ENCODE assay signal across 29 cellular contexts in genomic region chr1:63833346-63834065, GRCh38. TPM values are rescaled to one million over a fixed set of nuclear protein-coding genes. Genes with fewer than 3 reads are reported as not detected.
A peak's percentile ranks its signal among the peaks of the same experiment; 100 is the strongest.
DNase-seq lines count a peak whose midpoint lies in the region; ATAC-seq, FAIRE-seq and TF ChIP-seq lines count a peak whose summit lies in the region.
"Had no signal": no experiment of that assay in that cellular context is flagged by ENCODE, and none has a peak within 500 bp of the region (broad histone marks: within the 10 kb centered on the region; RNA-seq: fewer than 3 reads in every experiment).

No MANE protein-coding gene starts in this region.

- TF ChIP-seq CTCF in GM23338 (conservative IDR thresholded peaks at IDR 0.05; ENCODE audit: low read depth in 2 of 2) (no peak), astrocyte (IDR thresholded peaks at IDR 0.05; ENCODE audit: insufficient read depth, low read depth, low read length) (no peak), glutamatergic neuron (IDR thresholded peaks at IDR 0.05; ENCODE audit: partially characterized antibody, unreplicated experiment) (no peak), right atrium auricular region (IDR thresholded peaks at IDR 0.05) (no peak)

- no peak overlapping the region for H3K4me3 Mint-ChIP-seq in GM23338
- no peak overlapping the region for H3K4me3 Mint-ChIP-seq in astrocyte (ENCODE audit: unreplicated experiment)
- no peak overlapping the region for H3K4me3 Mint-ChIP-seq in glutamatergic neuron (ENCODE audit: unreplicated experiment)
- no peak overlapping the region for H3K4me3 Mint-ChIP-seq in stimulated activated naive B cell treated with anti-CD40 and anti-IgM and Interleukin-4, amounts not matched to agents 10 μg/mL and 1 μg/mL and 100 μg/mL, for 72 hours
- H3K4me3 Mint-ChIP-seq: activated CD4-positive, alpha-beta T cell treated with anti-CD3 and anti-CD28 coated beads for 36 hours; activated CD8-positive, alpha-beta T cell treated with anti-CD3 and anti-CD28 coated beads for 36 hours; activated naive CD4-positive, alpha-beta T cell treated with anti-CD3 and anti-CD28 coated beads, Interleukin-2, amount 50 U/mL, for 24 hours; naive B cell; stimulated activated memory B cell treated with anti-CD40 and anti-IgM and Interleukin-4, amounts not matched to agents 10 μg/mL and 1 μg/mL and 100 μg/mL, for 72 hours had no signal

- no peak overlapping the region for H3K4me3 ChIP-seq in GM23338
- H3K4me3 ChIP-seq in astrocyte (ENCODE audit: insufficient read depth, low read depth, low read length): no peak overlapping the region
- no peak overlapping the region for H3K4me3 ChIP-seq in right cardiac atrium (ENCODE audit: low read length)
- H3K4me3 ChIP-seq in right atrium auricular region: no peak overlapping the region

- H3K9me3 Mint-ChIP-seq in GM23338 (peaks cover 3% of the 10 kb centered on the region; the same call in 1 of the 3 replicates), astrocyte (ENCODE audit: unreplicated experiment) (no peaks in the 10 kb centered on the region), glutamatergic neuron (ENCODE audit: unreplicated experiment) (peaks cover 2% of the 10 kb centered on the region)
- H3K9me3 Mint-ChIP-seq in stimulated activated naive B cell treated with anti-CD40 and anti-IgM and Interleukin-4, amounts not matched to agents 10 μg/mL and 1 μg/mL and 100 μg/mL, for 72 hours: peaks cover 4 to 8% of the 10 kb centered on the region in 2 donors
- H3K9me3 Mint-ChIP-seq: activated CD8-positive, alpha-beta T cell treated with anti-CD3 and anti-CD28 coated beads for 36 hours; activated naive CD4-positive, alpha-beta T cell treated with anti-CD3 and anti-CD28 coated beads, Interleukin-2, amount 50 U/mL, for 24 hours; activated T-helper 2 cell treated with anti-CD3 and anti-CD28 coated beads, Interferon-gamma antibody, Interleukin-2, Interleukin-4, amounts not matched to agents 10 μg/mL and 5 μg/mL and 100 μg/mL, durations not matched to agents 14 hours and 24 hours and 36 hours; stimulated activated memory B cell treated with anti-CD40 and anti-IgM and Interleukin-4, amounts not matched to agents 10 μg/mL and 1 μg/mL and 100 μg/mL, for 72 hours had no signal

- peaks cover 2% of the 10 kb centered on the region for H3K27me3 Mint-ChIP-seq in GM23338 (ENCODE audit: insufficient read depth, low read depth, poor library complexity)
- H3K27me3 Mint-ChIP-seq in astrocyte (ENCODE audit: low read depth, unreplicated experiment): no peaks in the 10 kb centered on the region
- no peaks in the 10 kb centered on the region for H3K27me3 Mint-ChIP-seq in glutamatergic neuron (ENCODE audit: unreplicated experiment)
- H3K27me3 Mint-ChIP-seq in stimulated activated naive B cell treated with anti-CD40 and anti-IgM and Interleukin-4, amounts not matched to agents 10 μg/mL and 1 μg/mL and 100 μg/mL, for 72 hours: peaks cover 0 to 6% of the 10 kb centered on the region in 2 donors
- H3K27me3 Mint-ChIP-seq: naive B cell; stimulated activated memory B cell treated with anti-CD40 and anti-IgM and Interleukin-4, amounts not matched to agents 10 μg/mL and 1 μg/mL and 100 μg/mL, for 72 hours had no signal

- H3K79me2 ChIP-seq in GM23338 (replicated peaks; ENCODE audit: insufficient read depth): peaks cover 99% of the 10 kb centered on the region
- H3K79me2 ChIP-seq in astrocyte (ENCODE audit: insufficient read depth, low read length): peaks cover 41% of the 10 kb centered on the region

- peak overlapping the region; percentile 41 for H3K4me2 ChIP-seq in GM23338
- H3K4me2 ChIP-seq in astrocyte (ENCODE audit: low read length): no peak overlapping the region

- peak overlapping the region; percentile 50 for H3K27ac Mint-ChIP-seq in GM23338
- H3K27ac Mint-ChIP-seq in astrocyte (ENCODE audit: unreplicated experiment): peak overlapping the region; percentile 3
- H3K27ac Mint-ChIP-seq in glutamatergic neuron (ENCODE audit: unreplicated experiment): peak overlapping the region; percentile 34
- peak overlapping the region; percentile 68 for H3K27ac Mint-ChIP-seq in stimulated activated naive B cell treated with anti-CD40 and anti-IgM and Interleukin-4, amounts not matched to agents 10 μg/mL and 1 μg/mL and 100 μg/mL, for 72 hours
- H3K27ac Mint-ChIP-seq: activated CD4-positive, alpha-beta T cell treated with anti-CD3 and anti-CD28 coated beads for 36 hours; activated CD8-positive, alpha-beta T cell treated with anti-CD3 and anti-CD28 coated beads for 36 hours; activated naive CD4-positive, alpha-beta T cell treated with anti-CD3 and anti-CD28 coated beads, Interleukin-2, amount 50 U/mL, for 24 hours; activated T-helper 2 cell treated with anti-CD3 and anti-CD28 coated beads, Interferon-gamma antibody, Interleukin-2, Interleukin-4, amounts not matched to agents 10 μg/mL and 5 μg/mL and 100 μg/mL, durations not matched to agents 14 hours and 24 hours and 36 hours; stimulated activated memory B cell treated with anti-CD40 and anti-IgM and Interleukin-4, amounts not matched to agents 10 μg/mL and 1 μg/mL and 100 μg/mL, for 72 hours had no signal

- H4K20me1 ChIP-seq in GM23338 (replicated peaks; ENCODE audit: insufficient read depth): peaks cover 32% of the 10 kb centered on the region
- H4K20me1 ChIP-seq in astrocyte (ENCODE audit: insufficient read depth, low read length): peaks cover 42% of the 10 kb centered on the region

- H3K36me3 ChIP-seq in GM23338 (ENCODE audit: insufficient read depth) (no peaks in the 10 kb centered on the region), astrocyte (ENCODE audit: insufficient read depth, low read length) (no peaks in the 10 kb centered on the region), right atrium auricular region (no peaks in the 10 kb centered on the region)
- H3K36me3 ChIP-seq: BE2C had no signal

- no peaks in the 10 kb centered on the region for H3K9me3 ChIP-seq in astrocyte (ENCODE audit: insufficient read depth, low read depth, low read length)
- H3K9me3 ChIP-seq in right cardiac atrium (ENCODE audit: control insufficient read depth, low read length): no peaks in the 10 kb centered on the region
- no peaks in the 10 kb centered on the region for H3K9me3 ChIP-seq in right atrium auricular region
- H3K9me3 ChIP-seq: BE2C had no signal

- no peaks in the 10 kb centered on the region for H3K9me2 ChIP-seq in GM23338 (ENCODE audit: insufficient read depth)

- intact Hi-C loops in right cardiac atrium (cut with DNase I): no loop called here

- no peak overlapping the region for H2AFZ ChIP-seq in GM23338
- no peak overlapping the region for H2AFZ ChIP-seq in astrocyte (ENCODE audit: low read depth, low read length)

- peaks cover 19% of the 10 kb centered on the region for H3K36me3 Mint-ChIP-seq in GM23338 (ENCODE audit: low read depth)
- H3K36me3 Mint-ChIP-seq in astrocyte (ENCODE audit: low read depth, unreplicated experiment): peaks cover 6% of the 10 kb centered on the region
- peaks cover 4% of the 10 kb centered on the region for H3K36me3 Mint-ChIP-seq in glutamatergic neuron (ENCODE audit: unreplicated experiment)
- H3K36me3 Mint-ChIP-seq in stimulated activated naive B cell treated with anti-CD40 and anti-IgM and Interleukin-4, amounts not matched to agents 10 μg/mL and 1 μg/mL and 100 μg/mL, for 72 hours: peaks cover 4 to 11% of the 10 kb centered on the region in 2 donors
- H3K36me3 Mint-ChIP-seq: activated naive CD4-positive, alpha-beta T cell treated with anti-CD3 and anti-CD28 coated beads, Interleukin-2, amount 50 U/mL, for 24 hours; naive B cell; stimulated activated memory B cell treated with anti-CD40 and anti-IgM and Interleukin-4, amounts not matched to agents 10 μg/mL and 1 μg/mL and 100 μg/mL, for 72 hours had no signal

- H3K4me1 Mint-ChIP-seq in GM23338 (peaks cover 85% of the 10 kb centered on the region), astrocyte (ENCODE audit: low read depth, unreplicated experiment) (peaks cover 48% of the 10 kb centered on the region), glutamatergic neuron (ENCODE audit: low read depth, unreplicated experiment) (peaks cover 31% of the 10 kb centered on the region)
- H3K4me1 Mint-ChIP-seq in stimulated activated naive B cell treated with anti-CD40 and anti-IgM and Interleukin-4, amounts not matched to agents 10 μg/mL and 1 μg/mL and 100 μg/mL, for 72 hours: peaks cover 52 to 88% of the 10 kb centered on the region in 2 donors
- H3K4me1 Mint-ChIP-seq: activated CD4-positive, alpha-beta T cell treated with anti-CD3 and anti-CD28 coated beads for 36 hours; activated naive CD4-positive, alpha-beta T cell treated with anti-CD3 and anti-CD28 coated beads, Interleukin-2, amount 50 U/mL, for 24 hours had no signal

- H3K27me3 ChIP-seq in GM23338 (ENCODE audit: insufficient read depth) (no peaks in the 10 kb centered on the region), astrocyte (ENCODE audit: insufficient read depth, low read length) (no peaks in the 10 kb centered on the region), right cardiac atrium (ENCODE audit: control insufficient read depth, insufficient read depth) (no peaks in the 10 kb centered on the region), right atrium auricular region (no peaks in the 10 kb centered on the region)
- H3K27me3 ChIP-seq: BE2C had no signal

- 50% methylated on average over 7 of the region's 7 CpGs for WGBS in right cardiac atrium

- peak overlapping the region; percentile 26 for H3K27ac ChIP-seq in GM23338 (ENCODE audit: low read depth)
- no peak overlapping the region for H3K27ac ChIP-seq in astrocyte (ENCODE audit: low read depth, low read length)
- no peak overlapping the region for H3K27ac ChIP-seq in right cardiac atrium (ENCODE audit: low read length)
- no peak overlapping the region for H3K27ac ChIP-seq in right atrium auricular region
- H3K27ac ChIP-seq: epithelial cell of prostate had no signal

- peaks cover 67% of the 10 kb centered on the region for H3K4me1 ChIP-seq in GM23338 (ENCODE audit: insufficient read depth)
- no peaks in the 10 kb centered on the region for H3K4me1 ChIP-seq in astrocyte (ENCODE audit: insufficient read depth, low read length)
- peaks cover 6% of the 10 kb centered on the region for H3K4me1 ChIP-seq in right cardiac atrium (ENCODE audit: control insufficient read depth, insufficient read depth, low read length)
- H3K4me1 ChIP-seq in right atrium auricular region: peaks cover 0 to 18% of the 10 kb centered on the region in 2 donors
- H3K4me1 ChIP-seq: BE2C had no signal

- H3K9ac ChIP-seq in astrocyte (ENCODE audit: low read length): no peak overlapping the region

- ATAC-seq in GM23338: peak; percentile 74
- no peak for ATAC-seq in stimulated activated naive B cell treated with anti-CD40 and anti-IgM and Interleukin-4, amounts not matched to agents 10 μg/mL and 1 μg/mL and 100 μg/mL, for 72 hours (replicated peaks)
- ATAC-seq in GM18511 (IDR thresholded peaks at IDR 0.05; ENCODE audit: unreplicated experiment): no peak
- ATAC-seq in right cardiac atrium: no peak
- ATAC-seq: activated CD4-positive, alpha-beta T cell treated with anti-CD3 and anti-CD28 coated beads for 36 hours; activated CD8-positive, alpha-beta T cell treated with anti-CD3 and anti-CD28 coated beads for 36 hours; left ventricle myocardium superior; stimulated activated memory B cell treated with anti-CD40 and anti-IgM and Interleukin-4, amounts not matched to agents 10 μg/mL and 1 μg/mL and 100 μg/mL, for 72 hours had no signal

- no peak for FAIRE-seq in astrocyte (lab: Jason Lieb, UNC)
- FAIRE-seq: bronchial epithelial cell, GM12892, keratinocyte, urothelium cell line had no signal

- no peaks in the 10 kb centered on the region for H3F3A ChIP-seq in GM23338 (replicated peaks; ENCODE audit: low read depth)

- DNase-seq in GM23338 (ENCODE audit: low spot score): peak; percentile 44
- DNase-seq in astrocyte (ENCODE audit: low read depth): no peak
- no peak for DNase-seq in glutamatergic neuron
- DNase-seq in stimulated activated naive B cell treated with anti-CD40 and anti-IgM and Interleukin-4, amounts not matched to agents 10 μg/mL and 1 μg/mL and 100 μg/mL, for 72 hours: no peak
- DNase-seq in amniotic stem cell (lab: John Stamatoyannopoulos, UW): no peak
- DNase-seq in right cardiac atrium: no peak
- no peak for DNase-seq in right atrium auricular region (ENCODE audit: low spot score)
- DNase-seq: activated CD4-positive, alpha-beta T cell treated with anti-CD3 and anti-CD28 coated beads for 36 hours; activated CD8-positive, alpha-beta T cell treated with anti-CD3 and anti-CD28 coated beads for 36 hours; anterior cingulate cortex; BE2C; DMS153; effector CD8-positive, alpha-beta T cell; left ventricle myocardium superior; naive B cell; NCI-H1048; NCI-H510A; nucleus accumbens; SW 1271; T-helper 9 cell had no signal

RNA-seq across cellular contexts. Expression of gene ROR1, which starts 59.7 kb away (rescaled TPM):
- 94.3 and 96.0 TPM in 2 replicates for total RNA-seq in GM23338 (2014; rRNA removed; shearing (Covaris generic))
- 53.8 and 59.7 TPM in 2 replicates for polyA plus RNA-seq in GM23338 (2016; fragmentation: Nextera tagmentation; extraction: Ambion mirVana)
- 38.3 and 40.5 TPM in 2 replicates for total RNA-seq in astrocyte
- 11.3 TPM for total RNA-seq in glutamatergic neuron (ENCODE audit: unreplicated experiment)
- total RNA-seq in right cardiac atrium: 10 to 100 TPM; 10.6 to 32.5 (median 13.5) TPM
- polyA plus RNA-seq in right cardiac atrium: 3.4 TPM
- total RNA-seq in right atrium auricular region: 10 to 100 TPM; 12.9 to 40.8 TPM
- total RNA-seq: activated CD8-positive, alpha-beta T cell treated with anti-CD3 and anti-CD28 coated beads for 36 hours had no signal

Comparison
In these comparisons a context has a peak if more than half of its experiments do, and no peak if none do; other contexts are left out.
1. H3K27ac Mint-ChIP-seq: peak in every context shown above with its lines; median percentile 68 in stimulated activated naive B cell treated with anti-CD40 and anti-IgM and Interleukin-4, amounts not matched to agents 10 μg/mL and 1 μg/mL and 100 μg/mL, for 72 hours; 50 in GM23338; 34 in glutamatergic neuron; 3 in astrocyte.